ENCODE assay signal across 8 cellular contexts in the genomic region with DNA sequence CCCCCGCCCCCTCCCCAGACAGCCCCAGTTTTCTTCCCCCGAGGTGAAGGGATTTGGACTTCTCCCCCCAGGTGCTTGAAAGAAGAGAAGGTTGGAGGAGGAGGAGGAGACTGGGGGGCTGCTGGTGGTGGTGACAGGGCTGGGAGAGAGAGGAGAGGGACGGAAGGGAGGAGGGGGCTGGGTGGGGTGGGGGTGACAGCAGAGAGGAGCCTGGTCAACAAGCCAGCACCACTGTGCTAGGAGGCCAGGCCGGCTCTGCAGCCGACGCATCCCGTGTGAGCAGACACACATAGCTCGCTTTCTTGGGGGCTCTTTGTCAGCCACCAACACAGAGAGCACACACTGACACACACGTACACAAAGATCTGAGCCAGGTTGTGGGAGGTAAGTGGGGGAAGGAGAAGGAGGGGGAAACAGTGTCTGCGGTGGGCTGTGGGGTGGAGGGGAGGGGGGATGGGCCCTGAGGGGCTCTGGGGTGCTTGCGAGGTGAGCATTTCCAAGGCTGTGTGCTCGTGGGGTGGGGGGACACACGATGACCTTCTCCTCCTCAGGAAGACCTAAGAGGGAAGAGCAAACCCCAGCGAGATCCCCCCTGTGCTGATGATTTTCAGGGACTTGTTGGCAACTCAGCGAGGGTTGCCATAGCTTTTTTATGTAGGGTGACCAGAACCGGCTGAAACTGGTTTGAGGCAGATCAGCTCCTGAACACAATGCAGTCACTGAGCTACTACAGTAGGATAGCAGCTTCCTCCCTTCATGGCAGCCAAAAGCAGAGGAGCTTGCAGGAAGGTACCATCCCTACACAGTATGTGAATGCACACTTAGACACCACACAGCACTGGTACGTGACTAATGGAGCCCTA. TPM values are rescaled to one million over a fixed set of nuclear protein-coding genes. Genes with fewer than 3 reads are reported as not detected.
DNase-seq lines count a peak whose midpoint lies in the region; ATAC-seq, FAIRE-seq and TF ChIP-seq lines count a peak whose summit lies in the region.

A gene with protein sequence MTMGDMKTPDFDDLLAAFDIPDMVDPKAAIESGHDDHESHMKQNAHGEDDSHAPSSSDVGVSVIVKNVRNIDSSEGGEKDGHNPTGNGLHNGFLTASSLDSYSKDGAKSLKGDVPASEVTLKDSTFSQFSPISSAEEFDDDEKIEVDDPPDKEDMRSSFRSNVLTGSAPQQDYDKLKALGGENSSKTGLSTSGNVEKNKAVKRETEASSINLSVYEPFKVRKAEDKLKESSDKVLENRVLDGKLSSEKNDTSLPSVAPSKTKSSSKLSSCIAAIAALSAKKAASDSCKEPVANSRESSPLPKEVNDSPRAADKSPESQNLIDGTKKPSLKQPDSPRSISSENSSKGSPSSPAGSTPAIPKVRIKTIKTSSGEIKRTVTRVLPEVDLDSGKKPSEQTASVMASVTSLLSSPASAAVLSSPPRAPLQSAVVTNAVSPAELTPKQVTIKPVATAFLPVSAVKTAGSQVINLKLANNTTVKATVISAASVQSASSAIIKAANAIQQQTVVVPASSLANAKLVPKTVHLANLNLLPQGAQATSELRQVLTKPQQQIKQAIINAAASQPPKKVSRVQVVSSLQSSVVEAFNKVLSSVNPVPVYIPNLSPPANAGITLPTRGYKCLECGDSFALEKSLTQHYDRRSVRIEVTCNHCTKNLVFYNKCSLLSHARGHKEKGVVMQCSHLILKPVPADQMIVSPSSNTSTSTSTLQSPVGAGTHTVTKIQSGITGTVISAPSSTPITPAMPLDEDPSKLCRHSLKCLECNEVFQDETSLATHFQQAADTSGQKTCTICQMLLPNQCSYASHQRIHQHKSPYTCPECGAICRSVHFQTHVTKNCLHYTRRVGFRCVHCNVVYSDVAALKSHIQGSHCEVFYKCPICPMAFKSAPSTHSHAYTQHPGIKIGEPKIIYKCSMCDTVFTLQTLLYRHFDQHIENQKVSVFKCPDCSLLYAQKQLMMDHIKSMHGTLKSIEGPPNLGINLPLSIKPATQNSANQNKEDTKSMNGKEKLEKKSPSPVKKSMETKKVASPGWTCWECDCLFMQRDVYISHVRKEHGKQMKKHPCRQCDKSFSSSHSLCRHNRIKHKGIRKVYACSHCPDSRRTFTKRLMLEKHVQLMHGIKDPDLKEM (N-terminal part only) (plus strand): TSS at position 732 of the 863 bp plus-strand sequence. CDS start 53,411 bp downstream, outside the sequence.

- in situ Hi-C loops in K562 (cut with MboI): no loop called here

- no TSS peak for BruUV-seq in K562 (replicated peaks; lab: Mats Ljungman, UMichigan)

- CTCF ChIA-PET in K562 (lab: Yijun Ruan, JAX; ENCODE audit: low intra/inter-chr PET ratio): no interaction called here

- H3K27me3 ChIP-seq in K562 (ENCODE audit: control insufficient read depth in 2 of 2, insufficient read depth in 2 of 2, low read length in 2 of 2): no peaks in the 10 kb centered on the region
- H3K27me3 ChIP-seq in psoas muscle (ENCODE audit: insufficient read depth in 3 of 3, low read length in 2 of 3): no peaks in the 10 kb centered on the region

- H4K20me1 ChIP-seq in K562 (replicated peaks; ENCODE audit: control insufficient read depth, insufficient read depth, low read length): no peaks in the 10 kb centered on the region

- TF ChIP-seq RAD21 in K562 (CRISPR knock-in tag; conservative IDR thresholded peaks at IDR 0.05 in 1 of 2, IDR thresholded peaks at IDR 0.05 in 1 of 2): no peak

- H3K4me3 Mint-ChIP-seq in activated T-cell treated with anti-CD3 and anti-CD28 coated beads, Interleukin-2, amount 50 U/mL, for 4 hours: peak within 1 kb of the TSS; percentile 64

- peaks cover 11% of the 10 kb centered on the region for H3K4me1 Mint-ChIP-seq in activated T-cell treated with anti-CD3 and anti-CD28 coated beads, Interleukin-2, amount 50 U/mL, for 4 hours (ENCODE audit: low read depth)

- TF ChIP-seq EP300 in K562 (IDR thresholded peaks at IDR 0.05; ENCODE audit: low read length): no peak

- H3K4me3 ChIP-seq in K562 (no peak within 1 kb of the TSS), psoas muscle (peak within 1 kb of the TSS; percentile 73)

- no peaks in the 10 kb centered on the region for H3K79me2 ChIP-seq in K562 (ENCODE audit: control insufficient read depth, insufficient read depth, low read length)

- no peak within 1 kb of the TSS for H3K4me2 ChIP-seq in K562 (ENCODE audit: insufficient read depth, low read length)

- peaks cover 48% of the 10 kb centered on the region for H3K27me3 Mint-ChIP-seq in activated T-cell treated with anti-CD3 and anti-CD28 coated beads, Interleukin-2, amount 50 U/mL, for 4 hours (ENCODE audit: low read depth)

- no peak within 1 kb of the TSS for H2AFZ ChIP-seq in K562 (ENCODE audit: low read depth, low read length)

- H3K9me3 ChIP-seq in K562 (replicated peaks; ENCODE audit: control insufficient read depth, insufficient read depth, low read depth, low read length) (no peaks in the 10 kb centered on the region), psoas muscle (no peaks in the 10 kb centered on the region)

- POLR2A ChIA-PET in K562 (lab: Yijun Ruan, JAX): no interaction called here

- 0% methylated on average over 3 of the region's 17 CpGs for WGBS in K562 (ENCODE audit: insufficient coverage, low coverage, missing lambda C conversion rate)
- 30 to 41% (median 35%) methylated on average over 15 to 17 of the region's 17 CpGs for WGBS in psoas muscle, 3 donors

- intact Hi-C loops in K562 (cut with micrococcal nuclease) (no loop called here), psoas muscle (cut with DNase I) (loop anchor here in 1 of 2 donors (5.0 kb wide), 4 partner anchors 38 to 193 kb away; no protein-coding TSS in a partner anchor)

- H3K36me3 Mint-ChIP-seq in activated T-cell treated with anti-CD3 and anti-CD28 coated beads, Interleukin-2, amount 50 U/mL, for 4 hours (ENCODE audit: insufficient read depth): peaks cover 5% of the 10 kb centered on the region

- H3K36me3 ChIP-seq in K562 (ENCODE audit: control insufficient read depth, insufficient read depth, low read length) (no peaks in the 10 kb centered on the region), psoas muscle (ENCODE audit: insufficient read depth in 1 of 2, low read depth in 1 of 2) (peaks cover 2 to 29% of the 10 kb centered on the region in 2 donors)

- TF ChIP-seq POLR2A in K562 (conservative IDR thresholded peaks at IDR 0.05): no peak

- TF ChIP-seq CTCF in K562 (IDR thresholded peaks at IDR 0.05 in 2 of 3, conservative IDR thresholded peaks at IDR 0.05 in 1 of 3; ENCODE audit: insufficient read depth in 2 of 3, low read depth in 1 of 3, low read length in 3 of 3) (no peak), psoas muscle (IDR thresholded peaks at IDR 0.05) (no peak)

- H3K9me1 ChIP-seq in K562 (ENCODE audit: control insufficient read depth, insufficient read depth, low read length): no peaks in the 10 kb centered on the region

- no peak for DNase-seq in activated T-cell treated with anti-CD3 and anti-CD28 coated beads, Interleukin-2, amount 50 U/mL, for 4 hours
- no peak for DNase-seq in activated T-cell treated with anti-CD3 and anti-CD28 coated beads, Interleukin-2, amount 50 U/mL, for 48 hours
- DNase-seq in NCI-H510A (lab: John Stamatoyannopoulos, UW) (peak; percentile 48), K562 (ENCODE audit: extremely low read depth in 1 of 4, low spot score in 3 of 4) (no peak), hypothalamus (lab: John Stamatoyannopoulos, UW) (peak; percentile 9 to 86 (median 58)), psoas muscle (no peak), T-helper 9 cell (no peak), GOT3 (lab: John Stamatoyannopoulos, UW) (no peak)

- H3K9me3 Mint-ChIP-seq in activated T-cell treated with anti-CD3 and anti-CD28 coated beads, Interleukin-2, amount 50 U/mL, for 4 hours: peaks cover 3% of the 10 kb centered on the region

- FAIRE-seq in K562 (lab: Jason Lieb, UNC): no peak

- no peaks in the 10 kb centered on the region for H3K4me1 ChIP-seq in K562 (replicated peaks in 1 of 2; ENCODE audit: control insufficient read depth in 2 of 2, insufficient read depth in 2 of 2, low read length in 2 of 2)
- H3K4me1 ChIP-seq in psoas muscle: peaks cover 76% of the 10 kb centered on the region

- no peak for ATAC-seq in activated T-cell treated with anti-CD3 and anti-CD28 coated beads, Interleukin-2, amount 50 U/mL, for 4 hours
- ATAC-seq in K562 (no peak), psoas muscle (peak; percentile 24 to 51 (median 32))

- no peak within 1 kb of the TSS for H3K27ac ChIP-seq in K562 (ENCODE audit: extremely low read depth, low read depth, low read length)
- H3K27ac ChIP-seq in psoas muscle: peak within 1 kb of the TSS; percentile 99

- no peak within 1 kb of the TSS for H3K9ac ChIP-seq in K562 (ENCODE audit: insufficient read depth in 1 of 2, low read depth in 2 of 2, low read length in 2 of 2)

TF ChIP-seq in K562, 482 proteins besides CTCF, POLR2A, EP300 and RAD21:
- TF ChIP-seq MYBL2 (IDR thresholded peaks at IDR 0.05; ENCODE audit: low read depth) (no peak), MYBL2 (CRISPR knock-in tag; IDR thresholded peaks at IDR 0.05; ENCODE audit: borderline replicate concordance) (no peak), ZNF707 (CRISPR knock-in tag; conservative IDR thresholded peaks at IDR 0.05) (no peak), KLF16 (IDR thresholded peaks at IDR 0.05) (peak; percentile 23; the same call in 1 of the 2 replicates)

RNA-seq across cellular contexts. Expression of the gene that starts here (rescaled TPM):
- total RNA-seq in activated T-cell treated with anti-CD3 and anti-CD28 coated beads, Interleukin-2, amount 50 U/mL, for 4 hours: 1 to 10 TPM; 4.3 to 6.1 (median 5.6) TPM
- total RNA-seq in K562 (2011; cell fraction: chromatin; rRNA removed; ENCODE audit: low replicate concordance): not detected in 2 replicates
- not detected in 2 replicates for total RNA-seq in K562 (2011; cell fraction: nucleolus; rRNA removed)
- total RNA-seq in K562 (2011; cell fraction: nucleoplasm; rRNA removed): not detected in 2 replicates
- not detected in 2 replicates for total RNA-seq in K562 (2014; rRNA removed)
- not detected in 2 replicates for total RNA-seq in K562 (2014; rRNA removed; fragmentation: Illumina TruSeq; extraction: Trizol)
- total RNA-seq in K562 (2015; rRNA removed; fragmentation: Illumina TruSeq; extraction: Trizol): not detected in 2 replicates
- 0.42 and 0.47 TPM in 2 replicates for total RNA-seq in K562 (2021)
- polyA plus RNA-seq in K562 (2011; rRNA removed): not detected in 2 replicates
- not detected in 2 replicates for polyA plus RNA-seq in K562 (2011; cell fraction: cytosol; rRNA removed)
- polyA plus RNA-seq in K562 (2011; cell fraction: nucleus; rRNA removed): 0.18 TPM in 1 of 2 replicates, not detected in the other
- not detected in 2 replicates for polyA plus RNA-seq in K562 (2012)
- not detected in 2 replicates for polyA plus RNA-seq in K562 (2014; fragmentation: Illumina TruSeq; extraction: Trizol)
- polyA plus RNA-seq in K562 (2014; fragmentation: Nextera tagmentation; extraction: Ambion mirVana): not detected
- polyA plus RNA-seq in K562 (2014; rRNA removed): not detected in 2 replicates
- polyA minus RNA-seq in K562 (2011; rRNA and poly(A)+ RNA removed): 0.03 TPM in 1 of 2 replicates, not detected in the other
- polyA minus RNA-seq in K562 (2011; cell fraction: cytosol; rRNA and poly(A)+ RNA removed): 0.38 TPM in 1 of 2 replicates, not detected in the other
- polyA minus RNA-seq in K562 (2011; cell fraction: nucleus; rRNA and poly(A)+ RNA removed): not detected in 2 replicates
- total RNA-seq in psoas muscle: 100 to 1,000 TPM in 1 of 4 donors, 10 to 100 TPM in 3; 68.8 to 105 (median 84.7) TPM
- 10 to 100 TPM; 13.6 to 41.9 (median 22.7) TPM for polyA plus RNA-seq in psoas muscle

Comparison
In these comparisons a context has a peak if more than half of its experiments do, and no peak if none do; other contexts are left out.
1. RNA of the gene that starts here (total RNA-seq): 68.8 to 105 TPM in psoas muscle; 4.3 to 6.1 TPM in activated T-cell treated with anti-CD3 and anti-CD28 coated beads, Interleukin-2, amount 50 U/mL, for 4 hours and 0.42 to 0.47 TPM in K562; every median in the first group is over 4 times any median in the second.
2. RNA of the gene that starts here (polyA plus RNA-seq): 13.6 to 41.9 TPM in psoas muscle; 0.18 TPM in K562; every median in the first group is over 10 times any median in the second.
3. ATAC-seq: peak in psoas muscle (4 of 4); none in activated T-cell treated with anti-CD3 and anti-CD28 coated beads, Interleukin-2, amount 50 U/mL, for 4 hours (0 of 2) and K562 (single experiment).
4. DNase-seq: peak in NCI-H510A (single experiment) and hypothalamus (51 of 51); none in activated T-cell treated with anti-CD3 and anti-CD28 coated beads, Interleukin-2, amount 50 U/mL, for 4 hours (single experiment), activated T-cell treated with anti-CD3 and anti-CD28 coated beads, Interleukin-2, amount 50 U/mL, for 48 hours (0 of 2), K562 (0 of 4), psoas muscle (0 of 2), T-helper 9 cell (single experiment) and GOT3 (single experiment).